16 cellular contexts compared by ENCODE assay signal in the genomic region with DNA sequence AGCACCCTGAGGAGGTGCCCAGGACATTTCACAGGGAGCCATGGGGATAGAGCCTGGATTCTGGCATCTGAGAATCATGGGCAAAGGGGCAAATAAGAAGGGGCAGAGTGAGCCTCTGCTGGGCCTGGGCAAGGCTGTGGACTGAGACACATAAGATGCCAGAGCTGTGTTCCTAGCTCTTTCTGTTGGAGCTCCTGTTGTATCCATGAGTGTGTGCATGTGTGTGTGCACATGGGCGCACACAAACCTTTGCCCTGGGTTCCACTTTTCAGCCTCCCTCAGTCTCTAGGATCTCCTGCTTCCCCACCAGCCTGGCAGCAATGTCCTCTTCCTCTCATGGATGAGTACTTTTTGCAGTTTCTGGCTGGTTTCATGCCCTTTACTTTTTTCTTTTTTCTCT. TPM values are rescaled to one million over a fixed set of nuclear protein-coding genes. Genes with fewer than 3 reads are reported as not detected.
A peak's percentile ranks its signal among the peaks of the same experiment; 100 is the strongest.
DNase-seq lines count a peak whose midpoint lies in the region; ATAC-seq and TF ChIP-seq lines count a peak whose summit lies in the region.
"Had no signal": no experiment of that assay in that cellular context is flagged by ENCODE, and none has a peak within 500 bp of the region (broad histone marks: within the 10 kb centered on the region; RNA-seq: fewer than 3 reads in every experiment).

No MANE protein-coding gene starts in this region.

- H3K14ac ChIP-seq in IMR-90 (replicated peaks; ENCODE audit: low read depth, low read length) = peak overlapping the region; percentile 2; the same call in 1 of the 2 replicates

- H3K9me3 Mint-ChIP-seq in activated naive CD8-positive, alpha-beta T cell treated with anti-CD3 and anti-CD28 coated beads, Interleukin-2, amount 10 ng/mL, durations not matched to agents 7 days and 5 days = no peaks in the 10 kb centered on the region
- no peaks in the 10 kb centered on the region for H3K9me3 Mint-ChIP-seq in activated naive CD8-positive, alpha-beta T cell treated with anti-CD3 and anti-CD28 coated beads, Interleukin-2, amount 50 U/mL, for 24 hours
- H3K9me3 Mint-ChIP-seq: CD4-positive, alpha-beta T cell had no signal

- H3K36me3 Mint-ChIP-seq in activated naive CD8-positive, alpha-beta T cell treated with anti-CD3 and anti-CD28 coated beads, Interleukin-2, amount 10 ng/mL, durations not matched to agents 7 days and 5 days = no peaks in the 10 kb centered on the region
- H3K36me3 Mint-ChIP-seq in activated naive CD8-positive, alpha-beta T cell treated with anti-CD3 and anti-CD28 coated beads, Interleukin-2, amount 50 U/mL, for 24 hours (ENCODE audit: low read depth) = no peaks in the 10 kb centered on the region

- no peak overlapping the region for H3K27ac ChIP-seq in IMR-90 (ENCODE audit: insufficient read depth, low read length)
- H3K27ac ChIP-seq: C4-2B had no signal

- H3K4me2 ChIP-seq in IMR-90 (ENCODE audit: low read depth, low read length) = no peak overlapping the region

- H2BK120ac ChIP-seq in IMR-90 (ENCODE audit: low read depth, low read length) = peak overlapping the region; percentile 33; the same call in 1 of the 2 replicates

- H3K9ac ChIP-seq in IMR-90 (ENCODE audit: low read depth, low read length) (no peak overlapping the region), adipocyte (ENCODE audit: low read length) (peak overlapping the region; percentile 71)

- peak overlapping the region; percentile 28; the same call in 1 of the 2 replicates for H4K91ac ChIP-seq in IMR-90 (ENCODE audit: insufficient read depth, low read depth, low read length)

- intact Hi-C loops in IMR-90 (cut with micrococcal nuclease) = no loop called here

- H3K4me1 ChIP-seq in IMR-90 (ENCODE audit: control insufficient read depth, insufficient read depth, low read length) = peaks cover 16% of the 10 kb centered on the region
- peaks cover 41% of the 10 kb centered on the region for H3K4me1 ChIP-seq in adipocyte (ENCODE audit: control insufficient read depth, insufficient read depth, low read length)
- H3K4me1 ChIP-seq: Caco-2 had no signal

- dilution Hi-C loops in IMR-90 (cut with HindIII; ENCODE audit: low sequenced_read_pairs, unreplicated experiment) = no loop called here

- H4K20me1 ChIP-seq in IMR-90 (ENCODE audit: insufficient read depth, low read length) = no peaks in the 10 kb centered on the region

- no peak for TF ChIP-seq CTCF in IMR-90 (conservative IDR thresholded peaks at IDR 0.05; ENCODE audit: low read depth, low read length)

- H3K56ac ChIP-seq in IMR-90 (ENCODE audit: extremely low read depth, insufficient read depth, low read length) = no peak overlapping the region

- H3K4me3 Mint-ChIP-seq in activated naive CD8-positive, alpha-beta T cell treated with anti-CD3 and anti-CD28 coated beads, Interleukin-2, amount 10 ng/mL, durations not matched to agents 7 days and 5 days = no peak overlapping the region
- no peak overlapping the region for H3K4me3 Mint-ChIP-seq in activated naive CD8-positive, alpha-beta T cell treated with anti-CD3 and anti-CD28 coated beads, Interleukin-2, amount 50 U/mL, for 24 hours
- H3K4me3 Mint-ChIP-seq: B cell; CD4-positive, alpha-beta T cell had no signal

- no peak overlapping the region for H2BK5ac ChIP-seq in IMR-90 (ENCODE audit: low read depth, low read length, poor library complexity, severe bottlenecking)

- no peaks in the 10 kb centered on the region for H3K4me1 Mint-ChIP-seq in activated naive CD8-positive, alpha-beta T cell treated with anti-CD3 and anti-CD28 coated beads, Interleukin-2, amount 10 ng/mL, durations not matched to agents 7 days and 5 days
- H3K4me1 Mint-ChIP-seq in activated naive CD8-positive, alpha-beta T cell treated with anti-CD3 and anti-CD28 coated beads, Interleukin-2, amount 50 U/mL, for 24 hours = no peaks in the 10 kb centered on the region
- H3K4me1 Mint-ChIP-seq: B cell had no signal

- H2AK5ac ChIP-seq in IMR-90 (ENCODE audit: low read depth, low read length) = 0 out of 2 replicates have a peak overlapping the region, but pooled peaks have one; percentile 51

- no peaks in the 10 kb centered on the region for H3K79me1 ChIP-seq in IMR-90 (ENCODE audit: low read depth in 1 of 2, low read length in 2 of 2)

- BruUV-seq in IMR-90 (replicated peaks; lab: Mats Ljungman, UMichigan) = no TSS peak

- CTCF ChIA-PET in IMR-90 (lab: Yijun Ruan, JAX) = interaction anchor here (0.6 to 1.3 kb wide), 3 partner anchors 12 to 153 kb away, joined by 3 to 4 read pairs (median 3); no protein-coding TSS in a partner anchor

- in situ Hi-C loops in IMR-90 (cut with MboI; ENCODE audit: low sequenced_read_pairs) = loop anchor here (25.0 kb wide), 1 partner anchor 335 kb away; no protein-coding TSS in a partner anchor

- no peak overlapping the region for H2AK9ac ChIP-seq in IMR-90 (replicated peaks; ENCODE audit: low read depth, low read length, poor library complexity)

- H3K4me3 ChIP-seq in IMR-90 (ENCODE audit: insufficient read depth, low read depth, low read length) (no peak overlapping the region), adipocyte (ENCODE audit: low read length) (no peak overlapping the region)

- POLR2A ChIA-PET in activated naive CD8-positive, alpha-beta T cell treated with anti-CD3 and anti-CD28 coated beads, Interleukin-2, amount 10 ng/mL, durations not matched to agents 7 days and 5 days (lab: Charles Lee) = no interaction called here
- POLR2A ChIA-PET in IMR-90 (lab: Charles Lee; ENCODE audit: unreplicated experiment) = interaction anchor here (0.6 kb wide), 1 partner anchor 44 kb away, joined by 3 read pairs; a partner anchor contains a TSS

- no peak overlapping the region for H2BK15ac ChIP-seq in IMR-90 (ENCODE audit: low read depth, low read length)

- H4K8ac ChIP-seq in IMR-90 (ENCODE audit: low read depth in 2 of 2, low read length in 2 of 2) = peak overlapping the region in 1 of 2 experiments; percentile 24; a peak in 2 of 4 replicates

- peak overlapping the region; percentile 36 for H3K27ac Mint-ChIP-seq in activated naive CD8-positive, alpha-beta T cell treated with anti-CD3 and anti-CD28 coated beads, Interleukin-2, amount 10 ng/mL, durations not matched to agents 7 days and 5 days
- no peak overlapping the region for H3K27ac Mint-ChIP-seq in activated naive CD8-positive, alpha-beta T cell treated with anti-CD3 and anti-CD28 coated beads, Interleukin-2, amount 50 U/mL, for 24 hours
- H3K27ac Mint-ChIP-seq: B cell; CD4-positive, alpha-beta T cell had no signal

- no peak overlapping the region for H3K4ac ChIP-seq in IMR-90 (ENCODE audit: low read depth, low read length)

- H3K36me3 ChIP-seq in IMR-90 (ENCODE audit: control insufficient read depth, insufficient read depth, low read length) (no peaks in the 10 kb centered on the region), adipocyte (ENCODE audit: control insufficient read depth, insufficient read depth, low read length, severe bottlenecking) (no peaks in the 10 kb centered on the region)

- no peak for ATAC-seq in activated naive CD8-positive, alpha-beta T cell treated with anti-CD3 and anti-CD28 coated beads, Interleukin-2, amount 10 ng/mL, durations not matched to agents 7 days and 5 days (ENCODE audit: low read depth)
- ATAC-seq in activated naive CD8-positive, alpha-beta T cell treated with anti-CD3 and anti-CD28 coated beads, Interleukin-2, amount 50 U/mL, for 24 hours = no peak
- ATAC-seq in IMR-90 (ENCODE audit: low read depth) (no peak), left lobe of liver (no peak), GM18867 (IDR thresholded peaks at IDR 0.05; ENCODE audit: unreplicated experiment) (no peak)
- ATAC-seq: HCT116 had no signal

- TF ChIP-seq RAD21 in IMR-90 (IDR thresholded peaks at IDR 0.05; ENCODE audit: low read length) = no peak

- no CpG with 5 or more reads among the region's 1 CpG for WGBS in IMR-90 (ENCODE audit: extremely low coverage in 2 of 2, insufficient read length in 1 of 2), 2 experiments

- H4K5ac ChIP-seq in IMR-90 (ENCODE audit: low read depth, low read length) = peak overlapping the region; percentile 4; the same call in 1 of the 2 replicates

- H2AFZ ChIP-seq in IMR-90 (replicated peaks; ENCODE audit: low read length, poor library complexity) = peak overlapping the region; percentile 74

- no peak for TF ChIP-seq POLR2A in IMR-90 (IDR thresholded peaks at IDR 0.05; ENCODE audit: low read depth, low read length)

- no peak overlapping the region for H3K23ac ChIP-seq in IMR-90 (ENCODE audit: low read depth, low read length)

- peak overlapping the region; percentile 1; the same call in 1 of the 2 replicates for H3K18ac ChIP-seq in IMR-90 (ENCODE audit: low read depth, low read length)

- no peak for DNase-seq in activated naive CD8-positive, alpha-beta T cell treated with anti-CD3 and anti-CD28 coated beads, Interleukin-2, amount 10 ng/mL, durations not matched to agents 7 days and 5 days
- DNase-seq in activated naive CD8-positive, alpha-beta T cell treated with anti-CD3 and anti-CD28 coated beads, Interleukin-2, amount 50 U/mL, for 24 hours = no peak
- no peak for DNase-seq in IMR-90
- DNase-seq in adipocyte (ENCODE audit: low read depth) = no peak
- peak; percentile 18 for DNase-seq in left lobe of liver (ENCODE audit: low spot score)
- no peak for DNase-seq in retina
- no peak for DNase-seq in SKM-1 (lab: John Stamatoyannopoulos, UW; ENCODE audit: unreplicated experiment)
- DNase-seq: 8988T; Caco-2; CD4-positive, alpha-beta T cell; GOT3; H7 had no signal

- peaks cover 18% of the 10 kb centered on the region for H3K9me1 ChIP-seq in IMR-90 (ENCODE audit: insufficient read depth, low read length)

- H2BK20ac ChIP-seq in IMR-90 (ENCODE audit: low read depth, low read length) = peak overlapping the region; percentile 31; the same call in 1 of the 2 replicates

- H3K9me3 ChIP-seq in IMR-90 (ENCODE audit: control insufficient read depth, insufficient read depth, low read length) = 0 out of 2 replicates have a peak, but pooled peaks cover 2% of the 10 kb centered on the region
- no peaks in the 10 kb centered on the region for H3K9me3 ChIP-seq in adipocyte (ENCODE audit: control insufficient read depth, low read length)
- H3K9me3 ChIP-seq: Caco-2 had no signal

- no peaks in the 10 kb centered on the region for H3K27me3 ChIP-seq in IMR-90 (ENCODE audit: control insufficient read depth, insufficient read depth, low read length)
- H3K27me3 ChIP-seq in adipocyte (replicated peaks; ENCODE audit: control insufficient read depth, insufficient read depth, low read length) = no peaks in the 10 kb centered on the region

- peaks cover 13% of the 10 kb centered on the region for H3K27me3 Mint-ChIP-seq in activated naive CD8-positive, alpha-beta T cell treated with anti-CD3 and anti-CD28 coated beads, Interleukin-2, amount 10 ng/mL, durations not matched to agents 7 days and 5 days
- H3K27me3 Mint-ChIP-seq in activated naive CD8-positive, alpha-beta T cell treated with anti-CD3 and anti-CD28 coated beads, Interleukin-2, amount 50 U/mL, for 24 hours = peaks cover 17% of the 10 kb centered on the region

RNA-seq across cellular contexts. Expression of a gene that starts 44.0 kb away (rescaled TPM):
- 10 to 100 TPM; 13.1 to 13.8 TPM for total RNA-seq in activated naive CD8-positive, alpha-beta T cell treated with anti-CD3 and anti-CD28 coated beads, Interleukin-2, amount 10 ng/mL, durations not matched to agents 7 days and 5 days
- total RNA-seq in IMR-90 (2012; rRNA removed) = 9.9 and 15.0 TPM in 2 replicates
- 12.3 and 17.9 TPM in 2 replicates for polyA plus RNA-seq in IMR-90 (2012; rRNA removed)
- 13.7 and 26.0 TPM in 2 replicates for polyA plus RNA-seq in IMR-90 (2012; cell fraction: cytosol; rRNA removed)
- 98.0 and 356 TPM in 2 replicates for polyA plus RNA-seq in IMR-90 (2012; cell fraction: nucleus; rRNA removed; ENCODE audit: low replicate concordance)
- total RNA-seq in left lobe of liver = 2.6 TPM

RNA-seq across cellular contexts. Expression of a gene that starts 47.0 kb away (rescaled TPM):
- 10 to 100 TPM in 1 of 2 experiments, 1 to 10 TPM in 1; 9.8 to 13.2 TPM for total RNA-seq in activated naive CD8-positive, alpha-beta T cell treated with anti-CD3 and anti-CD28 coated beads, Interleukin-2, amount 10 ng/mL, durations not matched to agents 7 days and 5 days
- total RNA-seq in IMR-90 (2012; rRNA removed) (1.6 and 2.2 TPM in 2 replicates), left lobe of liver (0.28 TPM)
- 3.0 and 3.9 TPM in 2 replicates for polyA plus RNA-seq in IMR-90 (2012; rRNA removed)
- polyA plus RNA-seq in IMR-90 (2012; cell fraction: cytosol; rRNA removed) = 3.4 and 3.8 TPM in 2 replicates
- polyA plus RNA-seq in IMR-90 (2012; cell fraction: nucleus; rRNA removed; ENCODE audit: low replicate concordance) = 5.1 and 5.2 TPM in 2 replicates
